ENCODE assay signal across 1 cellular context in the genomic region with DNA sequence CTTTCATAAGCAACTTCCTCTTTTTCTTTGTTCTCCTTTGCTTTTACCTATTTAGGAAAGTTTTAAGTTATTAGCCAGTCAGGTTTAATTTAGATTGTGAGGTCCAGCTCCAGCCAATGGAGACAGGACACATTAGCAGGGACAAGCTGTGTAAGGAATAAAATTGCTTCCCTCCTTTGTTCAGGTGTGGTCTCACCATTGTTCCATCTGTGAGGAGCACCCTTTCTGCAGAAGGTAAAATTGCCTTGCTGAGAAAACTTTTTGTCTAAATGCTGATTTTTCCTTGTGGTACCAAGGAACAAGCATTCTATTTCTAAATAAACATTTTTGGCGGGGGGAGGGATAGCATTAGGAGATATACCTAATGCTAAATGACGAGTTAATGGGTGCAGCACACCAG. TPM values are rescaled to one million over a fixed set of nuclear protein-coding genes. Genes with fewer than 3 reads are reported as not detected.
"Had no signal": no experiment of that assay in that cellular context is flagged by ENCODE, and none has a peak within 500 bp of the region (broad histone marks: within the 10 kb centered on the region; RNA-seq: fewer than 3 reads in every experiment).

No MANE protein-coding gene starts in this region.

RNA-seq across cellular contexts. Expression of gene DENND5B, which starts 17.4 kb away (rescaled TPM):
- polyA plus RNA-seq: naive thymus-derived CD4-positive, alpha-beta T cell had no signal
